ENCODE assay signal across 15 cellular contexts in genomic region chr10:132265878-132266496, GRCh38. TPM values are rescaled to one million over a fixed set of nuclear protein-coding genes. Genes with fewer than 3 reads are reported as not detected.
DNase-seq lines count a peak whose midpoint lies in the region; ATAC-seq, FAIRE-seq and TF ChIP-seq lines count a peak whose summit lies in the region.
"Had no signal": no experiment of that assay in that cellular context is flagged by ENCODE, and none has a peak within 500 bp of the region (broad histone marks: within the 10 kb centered on the region; RNA-seq: fewer than 3 reads in every experiment).

No MANE protein-coding gene starts in this region.

- ATAC-seq in activated T-helper 17 cell treated with anti-CD3 and anti-CD28 coated beads, Interleukin-2, amount 50 U/mL, for 72 hours (replicated peaks) = no peak
- peak; percentile 19; the same call in 2 of the 3 replicates for ATAC-seq in HepG2
- ATAC-seq in CD4-positive, alpha-beta T cell (ENCODE audit: poor library complexity) = no peak
- ATAC-seq: stimulated activated memory B cell treated with anti-CD40 and anti-IgM and Interleukin-4, amounts not matched to agents 10 μg/mL and 1 μg/mL and 100 μg/mL, for 72 hours had no signal

- CTCF ChIA-PET in AG04450 (lab: Charles Lee) = no interaction called here
- CTCF ChIA-PET in HepG2 (lab: Yijun Ruan, JAX; ENCODE audit: low intra/inter-chr PET ratio, low total read pairs) = no interaction called here
- CTCF ChIA-PET in CD4-positive, alpha-beta T cell (lab: Charles Lee) = no interaction called here

- in situ Hi-C loops in HepG2 (cut with HindIII; ENCODE audit: extremely low pct_ligation_motif_present, low pct_unique_long_range_greater_than_20kb) = no loop called here

- H3K27me3 Mint-ChIP-seq in activated T-helper 17 cell treated with anti-CD3 and anti-CD28 coated beads, Interleukin-2, amount 50 U/mL, for 72 hours = no peaks in the 10 kb centered on the region
- no peaks in the 10 kb centered on the region for H3K27me3 Mint-ChIP-seq in CD4-positive, alpha-beta T cell
- H3K27me3 Mint-ChIP-seq: stimulated activated memory B cell treated with anti-CD40 and anti-IgM and Interleukin-4, amounts not matched to agents 10 μg/mL and 1 μg/mL and 100 μg/mL, for 72 hours had no signal

- no peak overlapping the region for H3K9ac ChIP-seq in HepG2 (ENCODE audit: insufficient read depth, low read depth, low read length)

- TF ChIP-seq RAD21 in HepG2 (CRISPR knock-in tag; IDR thresholded peaks at IDR 0.05) = no peak

- DNase-seq in AG04450 (ENCODE audit: low read depth, low spot score) = no peak
- DNase-seq in NCI-H1092 (lab: John Stamatoyannopoulos, UW) = peak; percentile 66
- no peak for DNase-seq in HepG2 (ENCODE audit: low spot score)
- no peak for DNase-seq in NCI-H526 (lab: John Stamatoyannopoulos, UW)
- DNase-seq in WERI-Rb-1 = no peak
- DNase-seq in GM20000 (ENCODE audit: low spot score) = no peak
- DNase-seq in CD4-positive, alpha-beta T cell = no peak
- DNase-seq: activated CD4-positive, alpha-beta T cell treated with anti-CD3 and anti-CD28 coated beads for 48 hours; activated effector memory CD4-positive, alpha-beta T cell treated with Interleukin-2 at 50 U/mL for 16 hours; erythroblast; NCI-H1930; SW 1271 had no signal

- no peaks in the 10 kb centered on the region for H3K36me3 Mint-ChIP-seq in activated T-helper 17 cell treated with anti-CD3 and anti-CD28 coated beads, Interleukin-2, amount 50 U/mL, for 72 hours (ENCODE audit: low read depth)
- no peaks in the 10 kb centered on the region for H3K36me3 Mint-ChIP-seq in CD4-positive, alpha-beta T cell (ENCODE audit: low read depth)
- H3K36me3 Mint-ChIP-seq: stimulated activated memory B cell treated with anti-CD40 and anti-IgM and Interleukin-4, amounts not matched to agents 10 μg/mL and 1 μg/mL and 100 μg/mL, for 72 hours had no signal

- TF ChIP-seq EP300 in HepG2 (IDR thresholded peaks at IDR 0.05; ENCODE audit: low read depth in 2 of 2, low read length in 2 of 2) = no peak
- TF ChIP-seq EP300 in HepG2 (CRISPR knock-in tag; IDR thresholded peaks at IDR 0.05; ENCODE audit: borderline replicate concordance) = no peak

- H3K79me2 ChIP-seq in HepG2 (ENCODE audit: insufficient read depth, low read length) = no peaks in the 10 kb centered on the region

- no TSS peak for BruUV-seq in HepG2 (replicated peaks; lab: Mats Ljungman, UMichigan)

- H3K27me3 ChIP-seq in AG04450 (ENCODE audit: control insufficient read depth, insufficient read depth, low read length) (no peaks in the 10 kb centered on the region), HepG2 (ENCODE audit: control insufficient read depth in 1 of 2, insufficient read depth in 2 of 2, low read length in 2 of 2) (no peaks in the 10 kb centered on the region; a peak in 1 of 5 replicates), WERI-Rb-1 (ENCODE audit: insufficient read depth, low read depth, severe bottlenecking) (no peaks in the 10 kb centered on the region)
- no peaks in the 10 kb centered on the region for H3K27me3 ChIP-seq in CD4-positive, alpha-beta T cell (ENCODE audit: control insufficient read depth, insufficient read depth, low read length)

- no peaks in the 10 kb centered on the region; the same call in none of the 2 replicates for H4K20me1 ChIP-seq in HepG2 (ENCODE audit: insufficient read depth, low read length)

- no peak for FAIRE-seq in HepG2 (lab: Jason Lieb, UNC)
- FAIRE-seq: bronchial epithelial cell had no signal

- H3K27ac ChIP-seq in AG04450 (ENCODE audit: low read depth, low read length) = peak overlapping the region; percentile 52
- no peak overlapping the region for H3K27ac ChIP-seq in HepG2 (ENCODE audit: extremely low read length, insufficient read depth, low read length)
- H3K27ac ChIP-seq in WERI-Rb-1 = no peak overlapping the region
- no peak overlapping the region for H3K27ac ChIP-seq in CD4-positive, alpha-beta T cell (ENCODE audit: low read depth, low read length)

- H3K4me2 ChIP-seq in HepG2 (ENCODE audit: low read depth, low read length) = no peak overlapping the region; the same call in 1 of the 2 replicates

- intact Hi-C loops in HepG2 (cut with micrococcal nuclease; ENCODE audit: unreplicated experiment) = no loop called here
- intact Hi-C loops in CD4-positive, alpha-beta T cell (cut with DNase I, micrococcal nuclease) = no loop called here

- H3K4me1 ChIP-seq in HepG2 (ENCODE audit: insufficient read depth, low read length) = peaks cover 12% of the 10 kb centered on the region; the same call in 1 of the 2 replicates

- H3K9me3 ChIP-seq in AG04450 (ENCODE audit: control insufficient read depth, insufficient read depth, low read length) (no peaks in the 10 kb centered on the region; the same call in 1 of the 2 replicates), HepG2 (ENCODE audit: low read length) (no peaks in the 10 kb centered on the region), WERI-Rb-1 (ENCODE audit: severe bottlenecking) (no peaks in the 10 kb centered on the region)
- no peaks in the 10 kb centered on the region for H3K9me3 ChIP-seq in CD4-positive, alpha-beta T cell (ENCODE audit: control insufficient read depth, low read length)

- 39% methylated on average over 15 of the region's 15 CpGs for WGBS in HepG2 (ENCODE audit: low lambda C conversion rate)

- peak overlapping the region; percentile 60 for H3K27ac Mint-ChIP-seq in activated T-helper 17 cell treated with anti-CD3 and anti-CD28 coated beads, Interleukin-2, amount 50 U/mL, for 72 hours
- H3K27ac Mint-ChIP-seq in CD4-positive, alpha-beta T cell = no peak overlapping the region
- H3K27ac Mint-ChIP-seq: stimulated activated memory B cell treated with anti-CD40 and anti-IgM and Interleukin-4, amounts not matched to agents 10 μg/mL and 1 μg/mL and 100 μg/mL, for 72 hours had no signal

- no peak overlapping the region for H3K4me3 ChIP-seq in AG04450 (ENCODE audit: low read depth, low read length)
- no peak overlapping the region; a peak in 1 of 6 replicates for H3K4me3 ChIP-seq in HepG2 (replicated peaks in 1 of 3; ENCODE audit: insufficient read depth in 1 of 3, low read depth in 2 of 3, low read length in 3 of 3)
- H3K4me3 ChIP-seq in WERI-Rb-1 (ENCODE audit: low read depth, low read length) = no peak overlapping the region

- no peak for TF ChIP-seq POLR2A in HepG2 (IDR thresholded peaks at IDR 0.05; ENCODE audit: insufficient read depth in 1 of 2, low read depth in 2 of 2, low read length in 2 of 2)

- TF ChIP-seq CTCF in AG04450 (IDR thresholded peaks at IDR 0.05; ENCODE audit: low read depth, low read length) (no peak), HepG2 (CRISPR knock-in tag; IDR thresholded peaks at IDR 0.05) (no peak), WERI-Rb-1 (IDR thresholded peaks at IDR 0.05; ENCODE audit: low read depth, low read length) (no peak), GM20000 (IDR thresholded peaks at IDR 0.05; ENCODE audit: extremely low read depth, missing control alignments) (no peak)
- no peak for TF ChIP-seq CTCF in CD4-positive, alpha-beta T cell (IDR thresholded peaks at IDR 0.05)

- peak overlapping the region; percentile 41 for H3K4me3 Mint-ChIP-seq in activated T-helper 17 cell treated with anti-CD3 and anti-CD28 coated beads, Interleukin-2, amount 50 U/mL, for 72 hours
- H3K4me3 Mint-ChIP-seq in CD4-positive, alpha-beta T cell = no peak overlapping the region
- H3K4me3 Mint-ChIP-seq: stimulated activated memory B cell treated with anti-CD40 and anti-IgM and Interleukin-4, amounts not matched to agents 10 μg/mL and 1 μg/mL and 100 μg/mL, for 72 hours had no signal

- H2AFZ ChIP-seq in HepG2 (ENCODE audit: low read length) = no peak overlapping the region

- H3K36me3 ChIP-seq in HepG2 (replicated peaks in 1 of 2; ENCODE audit: control insufficient read depth in 1 of 2, insufficient read depth in 2 of 2, low read length in 2 of 2) = no peaks in the 10 kb centered on the region
- H3K36me3 ChIP-seq in WERI-Rb-1 = no peaks in the 10 kb centered on the region

- H3K9me3 Mint-ChIP-seq in activated T-helper 17 cell treated with anti-CD3 and anti-CD28 coated beads, Interleukin-2, amount 50 U/mL, for 72 hours = no peaks in the 10 kb centered on the region
- H3K9me3 Mint-ChIP-seq in CD4-positive, alpha-beta T cell = no peaks in the 10 kb centered on the region

- POLR2A ChIA-PET in AG04450 (lab: Yijun Ruan, JAX) (no interaction called here), HepG2 (lab: Yijun Ruan, JAX) (no interaction called here)
- POLR2A ChIA-PET in CD4-positive, alpha-beta T cell (lab: Charles Lee) = no interaction called here

- H3K4me1 Mint-ChIP-seq in activated T-helper 17 cell treated with anti-CD3 and anti-CD28 coated beads, Interleukin-2, amount 50 U/mL, for 72 hours = peaks cover 22% of the 10 kb centered on the region
- H3K4me1 Mint-ChIP-seq in CD4-positive, alpha-beta T cell (ENCODE audit: low read depth) = peaks cover 12% of the 10 kb centered on the region
- H3K4me1 Mint-ChIP-seq: stimulated activated memory B cell treated with anti-CD40 and anti-IgM and Interleukin-4, amounts not matched to agents 10 μg/mL and 1 μg/mL and 100 μg/mL, for 72 hours had no signal

RNA-seq across cellular contexts. Expression of gene STK32C, which starts 41.8 kb away (rescaled TPM):
- polyA plus RNA-seq in AG04450 (2011; rRNA removed) (5.0 and 5.3 TPM in 2 replicates), HepG2 (2011; rRNA removed) (9.9 and 10.9 TPM in 2 replicates)
- polyA minus RNA-seq in AG04450 (2011; rRNA and poly(A)+ RNA removed) = 4.3 and 6.5 TPM in 2 replicates
- total RNA-seq in activated T-helper 17 cell treated with anti-CD3 and anti-CD28 coated beads, Interleukin-2, amount 50 U/mL, for 72 hours = 10 to 100 TPM; 12.6 to 20.6 TPM
- total RNA-seq in HepG2 (2016; rRNA removed; fragmentation: Illumina TruSeq; extraction: Trizol) = 18.9 and 19.4 TPM in 2 replicates
- 6.4 and 9.0 TPM in 2 replicates for total RNA-seq in HepG2 (2016; cell fraction: cytosol; rRNA removed; fragmentation: Illumina TruSeq; extraction: Trizol; ENCODE audit: low read depth)
- total RNA-seq in HepG2 (2016; cell fraction: insoluble cytoplasmic fraction; rRNA removed; fragmentation: Illumina TruSeq; extraction: Trizol) = 18.5 and 19.3 TPM in 2 replicates
- 13.9 and 14.9 TPM in 2 replicates for total RNA-seq in HepG2 (2016; cell fraction: membrane; rRNA removed; fragmentation: Illumina TruSeq; extraction: Trizol)
- total RNA-seq in HepG2 (2016; cell fraction: nucleus; rRNA removed; fragmentation: Illumina TruSeq; extraction: Trizol) = 8.4 and 10.8 TPM in 2 replicates
- 7.4 and 11.6 TPM in 2 replicates for polyA plus RNA-seq in HepG2 (2011; cell fraction: cytosol; rRNA removed)
- polyA plus RNA-seq in HepG2 (2011; cell fraction: nucleus; rRNA removed) = 13.7 and 17.7 TPM in 2 replicates
- polyA plus RNA-seq in HepG2 (2012) = 12.0 and 12.5 TPM in 2 replicates
- 9.3 and 10.8 TPM in 2 replicates for polyA plus RNA-seq in HepG2 (2016; cell fraction: cytosol; fragmentation: Illumina TruSeq; extraction: Trizol; ENCODE audit: low read depth)
- 19.9 and 20.6 TPM in 2 replicates for polyA plus RNA-seq in HepG2 (2016; cell fraction: insoluble cytoplasmic fraction; fragmentation: Illumina TruSeq; extraction: Trizol; ENCODE audit: low read depth)
- polyA plus RNA-seq in HepG2 (2016; cell fraction: membrane; fragmentation: Illumina TruSeq; extraction: Trizol; ENCODE audit: low read depth) = 11.2 and 12.1 TPM in 2 replicates
- 19.7 and 20.0 TPM in 2 replicates for polyA plus RNA-seq in HepG2 (2016; cell fraction: nucleus; fragmentation: Illumina TruSeq; extraction: Trizol; ENCODE audit: insufficient read depth, low read depth)
- polyA minus RNA-seq in HepG2 (2011; rRNA and poly(A)+ RNA removed; ENCODE audit: low replicate concordance) = 10.2 and 30.6 TPM in 2 replicates
- polyA minus RNA-seq in HepG2 (2011; cell fraction: cytosol; rRNA and poly(A)+ RNA removed) = 4.4 and 5.4 TPM in 2 replicates
- polyA minus RNA-seq in HepG2 (2011; cell fraction: nucleus; rRNA and poly(A)+ RNA removed) = 6.1 and 7.1 TPM in 2 replicates
- 1 to 10 TPM; 4.9 to 5.2 TPM for total RNA-seq in CD4-positive, alpha-beta T cell
